In the genomic region with DNA sequence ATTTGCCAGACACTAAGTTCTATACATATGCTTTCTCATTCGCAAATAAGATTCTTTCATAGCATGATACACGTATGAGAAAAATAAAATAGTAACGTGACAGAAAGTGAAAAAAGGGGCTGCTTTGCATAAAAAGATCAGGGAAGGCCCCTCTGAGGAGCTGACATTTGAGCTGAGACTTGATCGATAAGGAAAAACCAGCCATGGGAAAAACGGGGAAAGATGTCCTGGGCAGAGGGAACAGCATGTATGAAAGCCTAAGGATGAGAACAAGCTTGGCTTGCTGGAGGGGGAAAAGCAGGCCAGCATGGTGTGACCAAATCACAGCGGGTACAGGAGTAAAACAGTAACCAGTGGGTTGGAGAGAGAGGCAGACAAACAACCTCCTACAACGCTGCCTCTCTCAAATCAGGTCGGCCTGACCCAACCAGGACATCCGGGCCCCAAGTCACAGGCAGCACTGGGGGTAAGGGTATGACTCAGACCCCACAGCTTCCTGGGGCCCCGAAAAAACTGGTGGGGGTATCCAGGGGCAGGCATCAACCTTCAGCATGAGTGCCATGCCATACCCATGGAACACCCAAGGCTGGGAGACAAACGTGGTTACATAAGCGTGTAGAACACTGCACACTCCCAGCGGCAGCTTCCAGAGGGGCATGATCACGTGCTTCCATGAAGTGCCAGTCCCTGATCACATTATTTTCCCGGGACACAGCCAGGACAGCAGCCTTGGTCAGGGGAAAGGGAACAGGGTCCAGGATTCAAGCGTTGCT, we compare ENCODE assay signal across 8 cellular contexts. TPM values are rescaled to one million over a fixed set of nuclear protein-coding genes. Genes with fewer than 3 reads are reported as not detected.
DNase-seq lines count a peak whose midpoint lies in the region; ATAC-seq and TF ChIP-seq lines count a peak whose summit lies in the region.

No MANE protein-coding gene starts in this region.

- no peaks in the 10 kb centered on the region for H3K36me3 ChIP-seq in breast epithelium
- H3K36me3 ChIP-seq in tibial artery, result no peaks in the 10 kb centered on the region

- H3K4me3 ChIP-seq in breast epithelium (peak overlapping the region in 1 of 3 donors; percentile 30), tibial artery (no peak overlapping the region)

- no peaks in the 10 kb centered on the region for H3K27me3 ChIP-seq in breast epithelium
- no peaks in the 10 kb centered on the region for H3K27me3 ChIP-seq in tibial artery

- intact Hi-C loops in breast epithelium (cut with DNase I; ENCODE audit: low total_unique reads) (no loop called here), tibial artery (cut with DNase I; ENCODE audit: low total_unique reads) (no loop called here)

- peak overlapping the region; percentile 21 to 40 for H3K27ac ChIP-seq in breast epithelium
- H3K27ac ChIP-seq in tibial artery, result no peak overlapping the region

- DNase-seq in T-helper 2 cell (peak; percentile 23 to 91 (median 71)), breast epithelium (ENCODE audit: low spot score in 2 of 2) (no peak), tibial artery (no peak), epidermal melanocyte (ENCODE audit: insufficient read length, low spot score) (no peak)
- DNase-seq in stimulated activated CD4-positive, alpha-beta T cell treated with anti-CD3 and anti-CD28 coated beads, Interleukin-12 subunit alpha, Interleukin-12 subunit beta, amount 100 ng/mL, for 4 hours, result peak; percentile 63

- peak; percentile 49 for ATAC-seq in GM18498 (IDR thresholded peaks at IDR 0.05; ENCODE audit: unreplicated experiment)
- peak; percentile 53 for ATAC-seq in HG02759 (IDR thresholded peaks at IDR 0.05; ENCODE audit: unreplicated experiment)
- no peak for ATAC-seq in esophagus mucosa

- peaks cover 0 to 23% of the 10 kb centered on the region in 2 donors for H3K4me1 ChIP-seq in breast epithelium
- H3K4me1 ChIP-seq in tibial artery, result peaks cover 0 to 59% (median 41%) of the 10 kb centered on the region in 4 donors

- no peak for TF ChIP-seq POLR2A in breast epithelium (IDR thresholded peaks at IDR 0.05)

- no peaks in the 10 kb centered on the region for H3K9me3 ChIP-seq in breast epithelium
- no peaks in the 10 kb centered on the region for H3K9me3 ChIP-seq in tibial artery

- TF ChIP-seq CTCF in breast epithelium (IDR thresholded peaks at IDR 0.05) (no peak), tibial artery (IDR thresholded peaks at IDR 0.05) (no peak)

RNA-seq across cellular contexts. Expression of a gene that starts 2.2 kb away (rescaled TPM):
- 100 to 1,000 TPM in 1 of 3 donors, 10 to 100 TPM in 2; 65.3 to 221 (median 91.8) TPM for total RNA-seq in breast epithelium
- total RNA-seq in esophagus mucosa, result 71.5 TPM

RNA-seq across cellular contexts. Expression of a gene that starts 58.3 kb away (rescaled TPM):
- total RNA-seq in breast epithelium (1,000 to 10,000 TPM; 1,215 to 5,290 (median 2,830) TPM), esophagus mucosa (125 TPM)

Comparison
In these comparisons a context has a peak if more than half of its experiments do, and no peak if none do; other contexts are left out.
1. DNase-seq: peak in T-helper 2 cell (5 of 5) and stimulated activated CD4-positive, alpha-beta T cell treated with anti-CD3 and anti-CD28 coated beads, Interleukin-12 subunit alpha, Interleukin-12 subunit beta, amount 100 ng/mL, for 4 hours (single experiment); none in breast epithelium (0 of 2), tibial artery (0 of 2) and epidermal melanocyte (single experiment).
2. H3K27ac ChIP-seq: peak in breast epithelium (2 of 2); none in tibial artery (0 of 2).